17 cellular contexts compared by ENCODE assay signal in the genomic region with DNA sequence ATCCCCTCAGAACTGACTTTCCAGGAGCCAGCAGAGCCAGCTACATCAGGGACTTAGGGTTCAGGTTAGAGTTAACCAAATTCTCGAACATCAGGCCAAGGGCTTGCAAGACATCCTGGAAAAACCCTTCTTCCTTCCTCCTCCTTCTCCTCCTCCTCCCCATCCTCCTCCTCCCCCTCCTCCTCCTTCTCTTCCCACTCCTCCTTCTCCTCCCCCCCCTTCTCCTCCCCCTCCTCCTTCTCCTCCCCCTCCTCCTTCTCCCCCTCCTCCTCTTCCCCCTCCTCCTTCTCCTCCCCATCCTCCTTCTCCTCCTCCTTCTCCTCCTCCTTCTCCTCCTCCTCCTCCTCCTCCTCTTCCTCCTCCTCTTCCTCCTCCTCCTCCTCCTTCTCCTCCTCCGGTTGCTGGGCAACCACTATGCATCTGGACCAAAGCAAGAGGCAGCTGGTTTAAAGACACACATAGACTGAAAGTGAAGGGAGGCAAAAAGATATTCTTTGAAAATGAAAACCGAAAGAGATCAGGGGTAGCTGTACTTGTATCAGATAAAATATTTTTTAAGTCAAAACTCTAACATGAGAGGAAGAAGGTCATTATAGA. TPM values are rescaled to one million over a fixed set of nuclear protein-coding genes. Genes with fewer than 3 reads are reported as not detected.
A peak's percentile ranks its signal among the peaks of the same experiment; 100 is the strongest.
DNase-seq lines count a peak whose midpoint lies in the region; ATAC-seq and TF ChIP-seq lines count a peak whose summit lies in the region.
"Had no signal": no experiment of that assay in that cellular context is flagged by ENCODE, and none has a peak within 500 bp of the region (broad histone marks: within the 10 kb centered on the region; RNA-seq: fewer than 3 reads in every experiment).

No MANE protein-coding gene starts in this region.

- H3K36me3 Mint-ChIP-seq in activated naive CD8-positive, alpha-beta T cell treated with anti-CD3 and anti-CD28 coated beads, Interleukin-2, amount 10 ng/mL, durations not matched to agents 7 days and 5 days = no peaks in the 10 kb centered on the region
- H3K36me3 Mint-ChIP-seq in activated naive CD8-positive, alpha-beta T cell treated with anti-CD3 and anti-CD28 coated beads for 36 hours = no peaks in the 10 kb centered on the region
- H3K36me3 Mint-ChIP-seq in type B pancreatic cell = no peaks in the 10 kb centered on the region
- H3K36me3 Mint-ChIP-seq: CD14-positive monocyte had no signal

- ATAC-seq in activated naive CD8-positive, alpha-beta T cell treated with anti-CD3 and anti-CD28 coated beads, Interleukin-2, amount 10 ng/mL, durations not matched to agents 7 days and 5 days (ENCODE audit: low read depth) = no peak
- ATAC-seq in Right ventricle myocardium superior (ENCODE audit: poor library complexity) = no peak

- POLR2A ChIA-PET in activated naive CD8-positive, alpha-beta T cell treated with anti-CD3 and anti-CD28 coated beads, Interleukin-2, amount 10 ng/mL, durations not matched to agents 7 days and 5 days (lab: Charles Lee) = interaction anchor here (0.6 to 0.7 kb wide), 2 partner anchors 13 to 22 kb away, joined by 4 read pairs; no protein-coding TSS in a partner anchor

- TF ChIP-seq CTCF in GM20000 (IDR thresholded peaks at IDR 0.05; ENCODE audit: extremely low read depth, missing control alignments) (no peak), type B pancreatic cell (conservative IDR thresholded peaks at IDR 0.05) (no peak)

- H3K27me3 Mint-ChIP-seq in activated naive CD8-positive, alpha-beta T cell treated with anti-CD3 and anti-CD28 coated beads, Interleukin-2, amount 10 ng/mL, durations not matched to agents 7 days and 5 days = peaks cover 9% of the 10 kb centered on the region
- peaks cover 6% of the 10 kb centered on the region for H3K27me3 Mint-ChIP-seq in activated naive CD8-positive, alpha-beta T cell treated with anti-CD3 and anti-CD28 coated beads for 36 hours
- H3K27me3 Mint-ChIP-seq in type B pancreatic cell = peaks cover 7% of the 10 kb centered on the region

- H3K4me3 Mint-ChIP-seq in activated naive CD8-positive, alpha-beta T cell treated with anti-CD3 and anti-CD28 coated beads, Interleukin-2, amount 10 ng/mL, durations not matched to agents 7 days and 5 days = no peak overlapping the region
- no peak overlapping the region for H3K4me3 Mint-ChIP-seq in activated naive CD8-positive, alpha-beta T cell treated with anti-CD3 and anti-CD28 coated beads for 36 hours
- H3K4me3 Mint-ChIP-seq in type B pancreatic cell = no peak overlapping the region
- H3K4me3 Mint-ChIP-seq: CD14-positive monocyte had no signal

- intact Hi-C loops in Right ventricle myocardium superior (cut with DNase I) = no loop called here

- no peaks in the 10 kb centered on the region for H3K9me3 Mint-ChIP-seq in activated naive CD8-positive, alpha-beta T cell treated with anti-CD3 and anti-CD28 coated beads, Interleukin-2, amount 10 ng/mL, durations not matched to agents 7 days and 5 days
- no peaks in the 10 kb centered on the region for H3K9me3 Mint-ChIP-seq in activated naive CD8-positive, alpha-beta T cell treated with anti-CD3 and anti-CD28 coated beads for 36 hours
- no peaks in the 10 kb centered on the region for H3K9me3 Mint-ChIP-seq in type B pancreatic cell

- H3K27ac Mint-ChIP-seq in activated naive CD8-positive, alpha-beta T cell treated with anti-CD3 and anti-CD28 coated beads, Interleukin-2, amount 10 ng/mL, durations not matched to agents 7 days and 5 days = peak overlapping the region; percentile 21
- no peak overlapping the region for H3K27ac Mint-ChIP-seq in activated naive CD8-positive, alpha-beta T cell treated with anti-CD3 and anti-CD28 coated beads for 36 hours
- no peak overlapping the region for H3K27ac Mint-ChIP-seq in type B pancreatic cell
- H3K27ac Mint-ChIP-seq: CD14-positive monocyte had no signal

- H3K4me1 Mint-ChIP-seq in activated naive CD8-positive, alpha-beta T cell treated with anti-CD3 and anti-CD28 coated beads, Interleukin-2, amount 10 ng/mL, durations not matched to agents 7 days and 5 days = peaks cover 8% of the 10 kb centered on the region
- H3K4me1 Mint-ChIP-seq in activated naive CD8-positive, alpha-beta T cell treated with anti-CD3 and anti-CD28 coated beads for 36 hours = peaks cover 5% of the 10 kb centered on the region
- peaks cover 4% of the 10 kb centered on the region for H3K4me1 Mint-ChIP-seq in type B pancreatic cell (ENCODE audit: unreplicated experiment)

- no peak for DNase-seq in activated naive CD8-positive, alpha-beta T cell treated with anti-CD3 and anti-CD28 coated beads, Interleukin-2, amount 10 ng/mL, durations not matched to agents 7 days and 5 days
- no peak for DNase-seq in activated naive CD8-positive, alpha-beta T cell treated with anti-CD3 and anti-CD28 coated beads for 36 hours
- DNase-seq in GM20000 (ENCODE audit: low spot score) (peak; percentile 39), NAMALWA (ENCODE audit: low spot score) (peak; percentile 38), type B pancreatic cell (ENCODE audit: extremely low spot score, unreplicated experiment) (no peak), NOMO-1 treated with DMSO at 0.1 percent for 48 hours (lab: John Stamatoyannopoulos, UW; ENCODE audit: unreplicated experiment) (no peak), Right ventricle myocardium superior (no peak)
- DNase-seq: ACHN, AML-193, Caco-2, DMS53, Karpas-422, NCI-H1048, NCI-H146, NCI-H2081 had no signal

RNA-seq across cellular contexts. Expression of a gene that starts 5.9 kb away (rescaled TPM):
- 10 to 100 TPM; 15.9 to 19.0 TPM for total RNA-seq in activated naive CD8-positive, alpha-beta T cell treated with anti-CD3 and anti-CD28 coated beads, Interleukin-2, amount 10 ng/mL, durations not matched to agents 7 days and 5 days
- 1 to 10 TPM in 1 of 2 experiments, under 1 TPM in 1; 0.30 to 1.2 TPM for total RNA-seq in activated naive CD8-positive, alpha-beta T cell treated with anti-CD3 and anti-CD28 coated beads for 36 hours
- total RNA-seq in type B pancreatic cell (ENCODE audit: low replicate concordance) = 1.4 and 5.6 TPM in 2 replicates
- total RNA-seq in Right ventricle myocardium superior = not detected
- total RNA-seq: Caco-2, SJCRH30 had no signal

RNA-seq across cellular contexts. Expression of a gene that starts 41.2 kb away (rescaled TPM):
- total RNA-seq in activated naive CD8-positive, alpha-beta T cell treated with anti-CD3 and anti-CD28 coated beads, Interleukin-2, amount 10 ng/mL, durations not matched to agents 7 days and 5 days = 10 to 100 TPM; 90.9 to 91.5 TPM
- 100 to 1,000 TPM; 169 to 172 TPM for total RNA-seq in activated naive CD8-positive, alpha-beta T cell treated with anti-CD3 and anti-CD28 coated beads for 36 hours
- total RNA-seq in type B pancreatic cell (ENCODE audit: low replicate concordance) (92.1 and 124 TPM in 2 replicates), Right ventricle myocardium superior (49.4 TPM)

Comparison
In these comparisons a context has a peak if more than half of its experiments do, and no peak if none do; other contexts are left out.
1. DNase-seq: peak in GM20000 (single experiment) and NAMALWA (single experiment); none in activated naive CD8-positive, alpha-beta T cell treated with anti-CD3 and anti-CD28 coated beads, Interleukin-2, amount 10 ng/mL, durations not matched to agents 7 days and 5 days (single experiment), activated naive CD8-positive, alpha-beta T cell treated with anti-CD3 and anti-CD28 coated beads for 36 hours (single experiment), type B pancreatic cell (single experiment), NOMO-1 treated with DMSO at 0.1 percent for 48 hours (single experiment) and Right ventricle myocardium superior (single experiment).